Comparison of ENCODE assay signal across 1 cellular context in the genomic region with DNA sequence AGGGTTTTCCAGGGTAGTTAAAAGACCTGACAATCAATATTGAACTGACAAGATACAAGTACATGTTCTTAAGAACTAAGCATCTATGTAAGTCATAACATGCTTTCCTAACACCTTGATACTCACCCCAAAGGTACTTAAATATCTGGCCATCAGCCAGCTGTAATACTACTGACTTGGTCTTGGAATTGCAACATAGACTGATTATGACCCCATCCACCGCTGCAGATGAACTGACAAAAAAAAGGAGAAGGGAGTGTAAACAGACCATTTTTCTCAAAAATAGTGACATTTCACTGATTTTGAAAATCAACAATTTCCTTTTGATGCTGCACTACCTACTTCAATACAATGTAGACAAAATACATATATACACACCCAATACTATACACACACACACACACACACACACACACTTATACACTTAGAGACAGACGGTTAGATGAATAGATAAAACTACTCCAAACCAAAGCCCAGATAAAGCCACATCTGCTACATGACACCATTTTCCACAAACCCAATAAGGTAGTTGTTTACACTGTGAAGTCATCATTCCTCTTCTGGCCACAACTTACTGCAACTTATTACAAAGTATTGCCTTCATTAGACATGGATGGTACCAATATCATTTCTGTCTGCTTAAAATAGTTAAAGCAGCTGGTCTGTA.
TF ChIP-seq lines count a peak whose summit lies in the region.

No MANE protein-coding gene starts in this region.

TF ChIP-seq in K562, 482 proteins besides CTCF, POLR2A, EP300 and RAD21 (continued from another document):
- TF ChIP-seq, protein P1, sequence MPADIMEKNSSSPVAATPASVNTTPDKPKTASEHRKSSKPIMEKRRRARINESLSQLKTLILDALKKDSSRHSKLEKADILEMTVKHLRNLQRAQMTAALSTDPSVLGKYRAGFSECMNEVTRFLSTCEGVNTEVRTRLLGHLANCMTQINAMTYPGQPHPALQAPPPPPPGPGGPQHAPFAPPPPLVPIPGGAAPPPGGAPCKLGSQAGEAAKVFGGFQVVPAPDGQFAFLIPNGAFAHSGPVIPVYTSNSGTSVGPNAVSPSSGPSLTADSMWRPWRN (IDR thresholded peaks at IDR 0.05; ENCODE audit: low read depth), result peak; percentile 80
- TF ChIP-seq FUS (optimal IDR thresholded peaks at IDR 0.05; ENCODE audit: low read depth, low read length), result no peak
- peak; percentile 81; the same call in 1 of the 2 replicates for TF ChIP-seq NBN (IDR thresholded peaks at IDR 0.05; ENCODE audit: low read depth)
- no peak for TF ChIP-seq ZFP30 (CRISPR knock-in tag; IDR thresholded peaks at IDR 0.05; ENCODE audit: borderline replicate concordance)
- TF ChIP-seq MEF2D (tag; conservative IDR thresholded peaks at IDR 0.05; ENCODE audit: low read depth), result 0 out of 2 replicates have a peak, but pooled peaks have one; percentile 36
- TF ChIP-seq, protein P2, sequence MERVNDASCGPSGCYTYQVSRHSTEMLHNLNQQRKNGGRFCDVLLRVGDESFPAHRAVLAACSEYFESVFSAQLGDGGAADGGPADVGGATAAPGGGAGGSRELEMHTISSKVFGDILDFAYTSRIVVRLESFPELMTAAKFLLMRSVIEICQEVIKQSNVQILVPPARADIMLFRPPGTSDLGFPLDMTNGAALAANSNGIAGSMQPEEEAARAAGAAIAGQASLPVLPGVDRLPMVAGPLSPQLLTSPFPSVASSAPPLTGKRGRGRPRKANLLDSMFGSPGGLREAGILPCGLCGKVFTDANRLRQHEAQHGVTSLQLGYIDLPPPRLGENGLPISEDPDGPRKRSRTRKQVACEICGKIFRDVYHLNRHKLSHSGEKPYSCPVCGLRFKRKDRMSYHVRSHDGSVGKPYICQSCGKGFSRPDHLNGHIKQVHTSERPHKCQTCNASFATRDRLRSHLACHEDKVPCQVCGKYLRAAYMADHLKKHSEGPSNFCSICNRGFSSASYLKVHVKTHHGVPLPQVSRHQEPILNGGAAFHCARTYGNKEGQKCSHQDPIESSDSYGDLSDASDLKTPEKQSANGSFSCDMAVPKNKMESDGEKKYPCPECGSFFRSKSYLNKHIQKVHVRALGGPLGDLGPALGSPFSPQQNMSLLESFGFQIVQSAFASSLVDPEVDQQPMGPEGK (CRISPR knock-in tag; IDR thresholded peaks at IDR 0.05; ENCODE audit: borderline replicate concordance), result peak; percentile 23; the same call in 1 of the 2 replicates
- TF ChIP-seq ZNF79 (CRISPR knock-in tag; IDR thresholded peaks at IDR 0.05; ENCODE audit: low read depth), result no peak
- peak; percentile 66 for TF ChIP-seq CREM (IDR thresholded peaks at IDR 0.05; ENCODE audit: low read depth)
- TF ChIP-seq TRIM24 (IDR thresholded peaks at IDR 0.05), result peak in 1 of 2 experiments; percentile 67; a peak in 1 of 4 replicates
- TF ChIP-seq ETV6 (IDR thresholded peaks at IDR 0.05; ENCODE audit: borderline replicate concordance in 1 of 2, low read depth in 2 of 2, low read length in 1 of 2), result no peak
- TF ChIP-seq ETV6 (CRISPR knock-in tag; IDR thresholded peaks at IDR 0.05; ENCODE audit: borderline replicate concordance), result no peak
- TF ChIP-seq KAT8 (IDR thresholded peaks at IDR 0.05; ENCODE audit: low read depth), result no peak
- TF ChIP-seq CEBPB (tag; IDR thresholded peaks at IDR 0.05), result peak; percentile 84
- peak; percentile 91 for TF ChIP-seq ARID1B (IDR thresholded peaks at IDR 0.05)
- TF ChIP-seq OTX1 (CRISPR knock-in tag; IDR thresholded peaks at IDR 0.05), result peak; percentile 59; the same call in 1 of the 2 replicates
- TF ChIP-seq MYC (IDR thresholded peaks at IDR 0.05; ENCODE audit: low read depth, low read length), result 0 out of 2 replicates have a peak, but pooled peaks have one; percentile 39
- no peak for TF ChIP-seq MYC (CRISPR knock-in tag; IDR thresholded peaks at IDR 0.05; ENCODE audit: borderline replicate concordance, low read depth)
- TF ChIP-seq FOXJ2 (tag; IDR thresholded peaks at IDR 0.05), result peak; percentile 79
- TF ChIP-seq, protein P3, sequence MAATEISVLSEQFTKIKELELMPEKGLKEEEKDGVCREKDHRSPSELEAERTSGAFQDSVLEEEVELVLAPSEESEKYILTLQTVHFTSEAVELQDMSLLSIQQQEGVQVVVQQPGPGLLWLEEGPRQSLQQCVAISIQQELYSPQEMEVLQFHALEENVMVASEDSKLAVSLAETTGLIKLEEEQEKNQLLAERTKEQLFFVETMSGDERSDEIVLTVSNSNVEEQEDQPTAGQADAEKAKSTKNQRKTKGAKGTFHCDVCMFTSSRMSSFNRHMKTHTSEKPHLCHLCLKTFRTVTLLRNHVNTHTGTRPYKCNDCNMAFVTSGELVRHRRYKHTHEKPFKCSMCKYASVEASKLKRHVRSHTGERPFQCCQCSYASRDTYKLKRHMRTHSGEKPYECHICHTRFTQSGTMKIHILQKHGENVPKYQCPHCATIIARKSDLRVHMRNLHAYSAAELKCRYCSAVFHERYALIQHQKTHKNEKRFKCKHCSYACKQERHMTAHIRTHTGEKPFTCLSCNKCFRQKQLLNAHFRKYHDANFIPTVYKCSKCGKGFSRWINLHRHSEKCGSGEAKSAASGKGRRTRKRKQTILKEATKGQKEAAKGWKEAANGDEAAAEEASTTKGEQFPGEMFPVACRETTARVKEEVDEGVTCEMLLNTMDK (IDR thresholded peaks at IDR 0.05; ENCODE audit: borderline replicate concordance, insufficient read depth, low read depth, low read length, poor library complexity, severe bottlenecking), result no peak
- no peak for TF ChIP-seq NR2C2 (CRISPR knock-in tag; IDR thresholded peaks at IDR 0.05)
- TF ChIP-seq NR2C2 (tag; IDR thresholded peaks at IDR 0.05), result peak; percentile 26; the same call in 1 of the 2 replicates
- TF ChIP-seq ATF1 (CRISPR knock-in tag; IDR thresholded peaks at IDR 0.05), result no peak
- peak; percentile 72 for TF ChIP-seq ATF1 (tag; IDR thresholded peaks at IDR 0.05)
- TF ChIP-seq ZNF146 (CRISPR knock-in tag; IDR thresholded peaks at IDR 0.05; ENCODE audit: unreplicated experiment), result no peak
- peak; percentile 84 to 89 for TF ChIP-seq FOXK2 (conservative IDR thresholded peaks at IDR 0.05 in 1 of 2, IDR thresholded peaks at IDR 0.05 in 1 of 2; ENCODE audit: low read depth in 2 of 2)
- TF ChIP-seq, protein P4, sequence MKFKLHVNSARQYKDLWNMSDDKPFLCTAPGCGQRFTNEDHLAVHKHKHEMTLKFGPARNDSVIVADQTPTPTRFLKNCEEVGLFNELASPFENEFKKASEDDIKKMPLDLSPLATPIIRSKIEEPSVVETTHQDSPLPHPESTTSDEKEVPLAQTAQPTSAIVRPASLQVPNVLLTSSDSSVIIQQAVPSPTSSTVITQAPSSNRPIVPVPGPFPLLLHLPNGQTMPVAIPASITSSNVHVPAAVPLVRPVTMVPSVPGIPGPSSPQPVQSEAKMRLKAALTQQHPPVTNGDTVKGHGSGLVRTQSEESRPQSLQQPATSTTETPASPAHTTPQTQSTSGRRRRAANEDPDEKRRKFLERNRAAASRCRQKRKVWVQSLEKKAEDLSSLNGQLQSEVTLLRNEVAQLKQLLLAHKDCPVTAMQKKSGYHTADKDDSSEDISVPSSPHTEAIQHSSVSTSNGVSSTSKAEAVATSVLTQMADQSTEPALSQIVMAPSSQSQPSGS (CRISPR knock-in tag; IDR thresholded peaks at IDR 0.05), result no peak
- TF ChIP-seq GTF2E2 (tag; IDR thresholded peaks at IDR 0.05), result no peak
- TF ChIP-seq KLF6 (CRISPR knock-in tag; IDR thresholded peaks at IDR 0.05; ENCODE audit: borderline replicate concordance), result 0 out of 2 replicates have a peak, but pooled peaks have one; percentile 21
- TF ChIP-seq PURB (CRISPR knock-in tag; IDR thresholded peaks at IDR 0.05; ENCODE audit: low read depth), result no peak
- TF ChIP-seq, protein P5, sequence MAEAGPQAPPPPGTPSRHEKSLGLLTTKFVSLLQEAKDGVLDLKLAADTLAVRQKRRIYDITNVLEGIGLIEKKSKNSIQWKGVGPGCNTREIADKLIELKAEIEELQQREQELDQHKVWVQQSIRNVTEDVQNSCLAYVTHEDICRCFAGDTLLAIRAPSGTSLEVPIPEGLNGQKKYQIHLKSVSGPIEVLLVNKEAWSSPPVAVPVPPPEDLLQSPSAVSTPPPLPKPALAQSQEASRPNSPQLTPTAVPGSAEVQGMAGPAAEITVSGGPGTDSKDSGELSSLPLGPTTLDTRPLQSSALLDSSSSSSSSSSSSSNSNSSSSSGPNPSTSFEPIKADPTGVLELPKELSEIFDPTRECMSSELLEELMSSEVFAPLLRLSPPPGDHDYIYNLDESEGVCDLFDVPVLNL (CRISPR knock-in tag; IDR thresholded peaks at IDR 0.05; ENCODE audit: low read depth), result no peak
- TF ChIP-seq FOSL1 (tag; conservative IDR thresholded peaks at IDR 0.05), result peak; percentile 78
- no peak for TF ChIP-seq ZNF830 (CRISPR knock-in tag; IDR thresholded peaks at IDR 0.05)
- TF ChIP-seq MTA1 (IDR thresholded peaks at IDR 0.05; ENCODE audit: borderline replicate concordance), result peak; percentile 70; the same call in 1 of the 2 replicates
- TF ChIP-seq ZNF217 (CRISPR knock-in tag; IDR thresholded peaks at IDR 0.05), result no peak
- TF ChIP-seq SMARCE1 (IDR thresholded peaks at IDR 0.05), result peak; percentile 96; the same call in 1 of the 2 replicates
- TF ChIP-seq ZNF431 (CRISPR knock-in tag; IDR thresholded peaks at IDR 0.05), result no peak
- TF ChIP-seq NONO (IDR thresholded peaks at IDR 0.05; ENCODE audit: low read depth in 2 of 2, low read length in 1 of 2), result no peak
- peak; percentile 69; the same call in 1 of the 2 replicates for TF ChIP-seq ZNF197 (CRISPR knock-in tag; IDR thresholded peaks at IDR 0.05; ENCODE audit: low read depth)
- no peak for TF ChIP-seq SP2 (IDR thresholded peaks at IDR 0.05; ENCODE audit: extremely low read depth, low read depth, low read length, poor library complexity, severe bottlenecking)
- TF ChIP-seq ZNF384 (IDR thresholded peaks at IDR 0.05; ENCODE audit: low read depth, low read length), result no peak
- TF ChIP-seq JUN (IDR thresholded peaks at IDR 0.05; ENCODE audit: borderline replicate concordance, low read depth, low read length), result peak; percentile 83
- TF ChIP-seq JUN (CRISPR knock-in tag; IDR thresholded peaks at IDR 0.05; ENCODE audit: borderline replicate concordance), result no peak
- no peak for TF ChIP-seq ZNF253 (CRISPR knock-in tag; conservative IDR thresholded peaks at IDR 0.05)
- no peak for TF ChIP-seq MXI1 (IDR thresholded peaks at IDR 0.05; ENCODE audit: low read depth, low read length)
- no peak for TF ChIP-seq STAG1 (CRISPR knock-in tag; IDR thresholded peaks at IDR 0.05; ENCODE audit: borderline replicate concordance)
- no peak for TF ChIP-seq ZNF507 (tag; conservative IDR thresholded peaks at IDR 0.05)
